Comparison of ENCODE assay signal across 1 cellular context in the genomic region with DNA sequence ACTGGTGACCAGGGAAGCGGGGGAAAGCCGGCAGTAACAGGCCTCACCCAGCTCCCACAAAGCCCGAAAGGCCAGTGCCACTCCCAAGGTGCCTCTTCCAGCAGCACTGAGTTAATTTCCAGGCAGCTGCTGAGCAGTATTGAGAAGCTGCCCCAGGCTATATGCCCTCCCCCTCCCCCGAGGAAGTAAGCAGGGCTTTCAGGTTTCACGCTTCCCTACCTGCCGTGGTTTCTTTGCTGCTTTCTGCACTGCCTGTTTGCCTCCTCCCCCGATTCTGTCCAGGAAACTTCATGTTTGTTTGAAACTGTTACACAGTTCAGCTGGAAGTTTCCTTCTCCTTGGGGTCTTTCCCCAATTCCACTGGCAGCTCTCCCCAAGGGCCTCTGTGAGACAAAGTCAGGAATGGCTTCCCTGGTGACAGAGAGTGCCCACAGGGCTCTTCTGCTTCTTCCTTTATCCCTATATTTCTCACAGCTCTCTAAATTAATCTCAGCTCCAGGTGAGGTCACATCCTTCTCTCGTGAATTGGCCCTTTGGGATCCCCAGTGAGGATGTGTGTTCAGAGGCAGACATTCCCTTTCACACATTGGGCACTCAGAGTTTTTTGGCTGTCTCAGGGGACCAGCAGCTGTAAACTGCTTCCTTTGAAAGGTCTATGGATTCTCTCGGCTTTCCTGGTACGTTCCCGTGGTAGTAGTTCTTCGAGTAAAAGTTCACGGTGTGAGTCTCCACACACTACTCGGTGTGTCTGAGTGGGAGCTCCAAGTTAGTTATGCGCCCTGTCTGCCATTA.
TF ChIP-seq lines count a peak whose summit lies in the region.

No MANE protein-coding gene starts in this region.

TF ChIP-seq in HepG2, 621 proteins besides CTCF, POLR2A, EP300 and RAD21 (continued from another document):
- TF ChIP-seq ZNF142 (CRISPR knock-in tag; IDR thresholded peaks at IDR 0.05): no peak
- TF ChIP-seq ZKSCAN5 (CRISPR knock-in tag; IDR thresholded peaks at IDR 0.05): no peak
- TF ChIP-seq, protein P1, sequence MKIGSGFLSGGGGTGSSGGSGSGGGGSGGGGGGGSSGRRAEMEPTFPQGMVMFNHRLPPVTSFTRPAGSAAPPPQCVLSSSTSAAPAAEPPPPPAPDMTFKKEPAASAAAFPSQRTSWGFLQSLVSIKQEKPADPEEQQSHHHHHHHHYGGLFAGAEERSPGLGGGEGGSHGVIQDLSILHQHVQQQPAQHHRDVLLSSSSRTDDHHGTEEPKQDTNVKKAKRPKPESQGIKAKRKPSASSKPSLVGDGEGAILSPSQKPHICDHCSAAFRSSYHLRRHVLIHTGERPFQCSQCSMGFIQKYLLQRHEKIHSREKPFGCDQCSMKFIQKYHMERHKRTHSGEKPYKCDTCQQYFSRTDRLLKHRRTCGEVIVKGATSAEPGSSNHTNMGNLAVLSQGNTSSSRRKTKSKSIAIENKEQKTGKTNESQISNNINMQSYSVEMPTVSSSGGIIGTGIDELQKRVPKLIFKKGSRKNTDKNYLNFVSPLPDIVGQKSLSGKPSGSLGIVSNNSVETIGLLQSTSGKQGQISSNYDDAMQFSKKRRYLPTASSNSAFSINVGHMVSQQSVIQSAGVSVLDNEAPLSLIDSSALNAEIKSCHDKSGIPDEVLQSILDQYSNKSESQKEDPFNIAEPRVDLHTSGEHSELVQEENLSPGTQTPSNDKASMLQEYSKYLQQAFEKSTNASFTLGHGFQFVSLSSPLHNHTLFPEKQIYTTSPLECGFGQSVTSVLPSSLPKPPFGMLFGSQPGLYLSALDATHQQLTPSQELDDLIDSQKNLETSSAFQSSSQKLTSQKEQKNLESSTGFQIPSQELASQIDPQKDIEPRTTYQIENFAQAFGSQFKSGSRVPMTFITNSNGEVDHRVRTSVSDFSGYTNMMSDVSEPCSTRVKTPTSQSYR (CRISPR knock-in tag; IDR thresholded peaks at IDR 0.05; ENCODE audit: borderline replicate concordance): peak; percentile 28; the same call in 1 of the 2 replicates
